Comparison of ENCODE assay signal across 10 cellular contexts in the genomic region with DNA sequence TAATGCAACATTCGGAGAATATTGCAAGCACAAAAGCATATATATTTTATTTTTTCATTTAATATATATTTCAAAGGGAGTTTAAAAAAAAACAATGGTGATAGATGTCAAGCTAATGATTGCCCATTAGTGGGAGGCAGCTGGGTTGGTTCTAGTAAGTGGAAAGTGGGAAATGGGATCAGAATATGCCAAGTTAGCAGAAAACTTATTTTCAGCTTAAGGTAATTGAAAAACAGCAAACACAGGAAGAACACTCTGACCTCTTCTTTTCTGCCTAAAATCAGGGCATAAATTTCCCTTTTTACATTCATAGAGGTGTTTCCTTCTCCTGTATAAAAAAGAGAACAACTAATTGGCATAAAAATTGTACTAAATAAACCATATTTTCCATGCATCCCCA.
"Had no signal": no experiment of that assay in that cellular context is flagged by ENCODE, and none has a peak within 500 bp of the region (broad histone marks: within the 10 kb centered on the region; RNA-seq: fewer than 3 reads in every experiment).

No MANE protein-coding gene starts in this region.

- H3K9me3 ChIP-seq: HAP-1 had no signal

- H3K27ac ChIP-seq: GM23248 had no signal

- H3K36me3 ChIP-seq: HAP-1 had no signal

- H3K4me2 ChIP-seq: GM23338 had no signal

- FAIRE-seq: H54 had no signal

- ATAC-seq: GM23338, HCT116 had no signal

- H2AFZ ChIP-seq: GM23248, GM23338 had no signal

- H3K4me3 ChIP-seq: GM23248, GM23338, HAP-1 had no signal

- H3K9ac ChIP-seq: GM23248 had no signal

- DNase-seq: GM23248, GOT3, H7, H9, HCEC 1CT, HFFc6 had no signal
